ENCODE assay signal across 10 cellular contexts in the genomic region with DNA sequence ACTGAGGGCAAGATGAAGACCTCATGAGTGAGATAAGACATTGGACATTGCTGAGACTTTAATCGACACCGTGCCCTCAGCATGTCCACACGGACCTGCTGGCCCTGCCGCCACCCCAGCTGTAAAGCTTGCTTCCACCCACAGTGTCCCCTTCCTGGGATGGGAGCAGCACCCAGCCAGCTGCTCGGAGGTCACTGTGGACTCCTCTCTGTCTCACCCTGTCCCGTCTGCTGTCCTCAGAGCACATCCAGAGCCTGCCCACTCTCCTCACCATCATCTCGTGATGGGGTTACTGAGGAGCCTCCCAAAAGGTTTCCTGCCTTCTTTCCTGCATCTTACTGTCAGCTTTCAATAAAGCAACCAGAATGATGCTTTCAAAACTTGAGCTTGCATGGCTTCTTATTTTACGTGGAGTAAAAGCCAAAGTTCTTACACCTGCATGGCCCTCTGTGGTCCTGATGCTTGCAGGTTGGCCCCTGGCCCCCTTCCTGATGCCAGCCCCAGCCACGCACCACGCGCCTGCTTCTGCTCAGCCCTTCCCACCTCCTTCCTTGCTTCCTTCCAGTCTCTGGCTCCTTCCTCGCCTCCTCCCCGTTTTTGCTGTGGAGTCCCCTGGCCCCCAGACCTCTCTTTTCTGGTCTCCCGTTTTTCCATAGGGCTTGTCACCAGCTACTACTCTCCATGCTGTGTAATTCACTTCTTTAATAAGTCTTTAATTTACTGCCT.
DNase-seq lines count a peak whose midpoint lies in the region; ATAC-seq and TF ChIP-seq lines count a peak whose summit lies in the region.
"Had no signal": no experiment of that assay in that cellular context is flagged by ENCODE, and none has a peak within 500 bp of the region (broad histone marks: within the 10 kb centered on the region; RNA-seq: fewer than 3 reads in every experiment).

No MANE protein-coding gene starts in this region.

- peaks cover 22% of the 10 kb centered on the region; the same call in 1 of the 2 replicates for H4K20me1 ChIP-seq in DOHH2 (ENCODE audit: control insufficient read depth, insufficient read depth, low read depth, low read length)

- peaks cover 71% of the 10 kb centered on the region for H3K79me2 ChIP-seq in DOHH2 (ENCODE audit: control insufficient read depth, low read length)

- no peak overlapping the region for H3K9ac ChIP-seq in rectal smooth muscle tissue (ENCODE audit: low read length)

- in situ Hi-C loops in Panc1 (cut with HindIII; ENCODE audit: low pct_unique_long_range_greater_than_20kb, low sequenced_read_pairs): no loop called here

- no peak for DNase-seq in Panc1 (ENCODE audit: low read depth, low spot score)
- no peak for DNase-seq in effector memory CD4-positive, alpha-beta T cell
- DNase-seq in caudate nucleus (lab: John Stamatoyannopoulos, UW): no peak
- DNase-seq: mesendoderm had no signal

- peaks cover 19% of the 10 kb centered on the region for H3F3A ChIP-seq in DOHH2 (ENCODE audit: control insufficient read depth, insufficient read depth)

- POLR2A ChIA-PET in Panc1 (lab: Charles Lee): no interaction called here

- H3K36me3 ChIP-seq in DOHH2 (ENCODE audit: control insufficient read depth, low read length) (peaks cover 16% of the 10 kb centered on the region), Panc1 (ENCODE audit: control insufficient read depth, insufficient read depth, low read length) (no peaks in the 10 kb centered on the region), rectal smooth muscle tissue (ENCODE audit: control insufficient read depth, insufficient read depth, low read length) (no peaks in the 10 kb centered on the region)
- no peaks in the 10 kb centered on the region for H3K36me3 ChIP-seq in effector memory CD4-positive, alpha-beta T cell (ENCODE audit: control insufficient read depth, insufficient read depth, low read length)

- H3K4me1 ChIP-seq in DOHH2 (ENCODE audit: control insufficient read depth, low read length) (peaks cover 65% of the 10 kb centered on the region), Panc1 (ENCODE audit: control insufficient read depth, insufficient read depth, low read length) (peaks cover 94% of the 10 kb centered on the region), rectal smooth muscle tissue (ENCODE audit: control insufficient read depth, insufficient read depth, low read length) (peaks cover 4% of the 10 kb centered on the region)
- H3K4me1 ChIP-seq in effector memory CD4-positive, alpha-beta T cell (ENCODE audit: control insufficient read depth, insufficient read depth, low read length, poor library complexity, severe bottlenecking): peaks cover 68% of the 10 kb centered on the region

- BruUV-seq in Panc1 (replicated peaks; lab: Mats Ljungman, UMichigan): no TSS peak

- peak overlapping the region; percentile 66 for H3K4me3 ChIP-seq in DOHH2 (ENCODE audit: low read length)
- H3K4me3 ChIP-seq in Panc1 (ENCODE audit: low read depth in 2 of 2, low read length in 2 of 2): peak overlapping the region; percentile 24 to 68; a peak in 3 of 4 replicates
- H3K4me3 ChIP-seq in effector memory CD4-positive, alpha-beta T cell (ENCODE audit: insufficient read depth, low read depth, low read length, poor library complexity, severe bottlenecking): no peak overlapping the region
- H3K4me3 ChIP-seq in rectal smooth muscle tissue (ENCODE audit: low read length): peak overlapping the region; percentile 10
- H3K4me3 ChIP-seq: SK-N-MC, skin epidermis had no signal

- no peaks in the 10 kb centered on the region for H3K27me3 ChIP-seq in DOHH2 (ENCODE audit: control insufficient read depth, low read length)
- no peaks in the 10 kb centered on the region for H3K27me3 ChIP-seq in Panc1 (ENCODE audit: control insufficient read depth, insufficient read depth, low read length)
- H3K27me3 ChIP-seq in effector memory CD4-positive, alpha-beta T cell (replicated peaks; ENCODE audit: control insufficient read depth, insufficient read depth, low read length, poor library complexity, severe bottlenecking): no peaks in the 10 kb centered on the region
- H3K27me3 ChIP-seq in rectal smooth muscle tissue (ENCODE audit: control insufficient read depth, insufficient read depth, low read length): no peaks in the 10 kb centered on the region

- TF ChIP-seq CTCF in DOHH2 (IDR thresholded peaks at IDR 0.05; ENCODE audit: low read depth, low read length, poor library complexity, severe bottlenecking) (no peak), Panc1 (IDR thresholded peaks at IDR 0.05) (no peak)

- CTCF ChIA-PET in Panc1 (lab: Charles Lee): no interaction called here

- no peaks in the 10 kb centered on the region for H3K9me3 ChIP-seq in DOHH2 (ENCODE audit: control insufficient read depth, insufficient read depth, low read length)
- H3K9me3 ChIP-seq in Panc1 (ENCODE audit: control insufficient read depth, insufficient read depth, low read depth, low read length): no peaks in the 10 kb centered on the region
- no peaks in the 10 kb centered on the region for H3K9me3 ChIP-seq in effector memory CD4-positive, alpha-beta T cell (ENCODE audit: control insufficient read depth, low read length)

- H3K9me2 ChIP-seq in DOHH2 (replicated peaks; ENCODE audit: control insufficient read depth, low read length): no peaks in the 10 kb centered on the region

- ATAC-seq in Panc1 (no peak), GM18520 (IDR thresholded peaks at IDR 0.05; ENCODE audit: unreplicated experiment) (no peak), HG02852 (IDR thresholded peaks at IDR 0.05; ENCODE audit: unreplicated experiment) (no peak)

- H3K4me2 ChIP-seq in DOHH2 (ENCODE audit: low read length): peak overlapping the region; percentile 92

- H3K27ac ChIP-seq in DOHH2 (ENCODE audit: low read depth, low read length) (peak overlapping the region; percentile 14), Panc1 (ENCODE audit: low read length) (peak overlapping the region; percentile 80), rectal smooth muscle tissue (ENCODE audit: low read depth, low read length) (no peak overlapping the region), caudate nucleus (ENCODE audit: low read depth, low read length) (no peak overlapping the region)
- H3K27ac ChIP-seq in effector memory CD4-positive, alpha-beta T cell (ENCODE audit: insufficient read depth, low read length, poor library complexity, severe bottlenecking): peak overlapping the region; percentile 73
- H3K27ac ChIP-seq: SK-N-MC had no signal

- intact Hi-C loops in Panc1 (cut with micrococcal nuclease; ENCODE audit: unreplicated experiment): no loop called here

Comparison
In these comparisons a context has a peak if more than half of its experiments do, and no peak if none do; other contexts are left out.
1. H3K27ac ChIP-seq: peak in DOHH2 (single experiment), Panc1 (single experiment) and effector memory CD4-positive, alpha-beta T cell (single experiment); none in rectal smooth muscle tissue (single experiment) and caudate nucleus (single experiment).